ENCODE assay signal across 31 cellular contexts in the genomic region with DNA sequence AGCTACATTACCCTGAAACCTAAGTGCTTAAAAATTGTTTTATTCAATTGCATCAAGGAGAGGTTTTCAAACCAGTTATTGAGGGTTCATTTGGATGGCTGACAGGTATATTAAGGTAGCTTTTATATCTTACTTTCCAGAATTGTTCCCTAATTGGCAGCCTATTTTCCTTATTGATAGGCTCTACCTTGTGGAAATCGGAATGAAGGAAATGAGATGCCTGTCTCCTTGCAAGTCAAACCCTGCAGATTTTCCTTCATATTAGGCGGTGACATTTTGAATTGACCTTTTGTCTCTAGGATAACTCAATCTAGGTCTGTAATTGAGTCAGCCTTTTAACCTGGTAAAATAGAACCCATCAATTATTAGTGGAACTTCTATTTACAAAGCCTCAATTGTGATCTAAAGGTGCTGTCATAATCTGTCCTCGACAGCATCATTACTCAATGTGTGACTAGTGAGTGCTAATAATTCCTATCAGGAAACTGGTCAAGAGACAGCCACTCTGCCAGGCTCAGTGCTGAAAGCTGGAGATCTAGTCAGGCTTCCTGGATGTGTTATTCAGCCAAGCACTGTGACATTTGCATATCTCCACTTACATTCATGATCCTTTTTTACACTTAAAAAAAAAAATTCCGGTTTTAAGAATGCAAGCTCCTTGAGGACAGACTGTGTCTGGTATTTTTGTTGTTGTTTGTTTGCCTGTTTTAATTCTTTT. TPM values are rescaled to one million over a fixed set of nuclear protein-coding genes. Genes with fewer than 3 reads are reported as not detected.
"Had no signal": no experiment of that assay in that cellular context is flagged by ENCODE, and none has a peak within 500 bp of the region (broad histone marks: within the 10 kb centered on the region; RNA-seq: fewer than 3 reads in every experiment).

No MANE protein-coding gene starts in this region.

- H3K36me3 Mint-ChIP-seq: activated naive CD4-positive, alpha-beta T cell treated with anti-CD3 and anti-CD28 coated beads, Interleukin-2, amount 10 ng/mL, durations not matched to agents 7 days and 5 days; activated naive CD8-positive, alpha-beta T cell; brain had no signal

- H3K4me1 Mint-ChIP-seq: activated CD4-positive, alpha-beta T cell treated with anti-CD3 and anti-CD28 coated beads for 36 hours; activated CD4-positive, alpha-beta T cell treated with anti-CD3 and anti-CD28 coated beads, Interleukin-2, amount 10 ng/mL, durations not matched to agents 7 days and 5 days; activated naive CD4-positive, alpha-beta T cell treated with anti-CD3 and anti-CD28 coated beads, Interleukin-2, amount 10 ng/mL, durations not matched to agents 7 days and 5 days; activated naive CD8-positive, alpha-beta T cell treated with anti-CD3 and anti-CD28 coated beads, Interleukin-2, amount 50 U/mL, for 24 hours; brain had no signal

- H3K27ac Mint-ChIP-seq: activated CD4-positive, alpha-beta T cell treated with anti-CD3 and anti-CD28 coated beads for 36 hours; activated CD4-positive, alpha-beta T cell treated with anti-CD3 and anti-CD28 coated beads, Interleukin-2, amount 10 ng/mL, durations not matched to agents 7 days and 5 days; activated naive CD4-positive, alpha-beta T cell treated with anti-CD3 and anti-CD28 coated beads, Interleukin-2, amount 10 ng/mL, durations not matched to agents 7 days and 5 days; activated naive CD8-positive, alpha-beta T cell; activated naive CD8-positive, alpha-beta T cell treated with anti-CD3 and anti-CD28 coated beads, Interleukin-2, amount 50 U/mL, for 24 hours; activated T-helper 1 cell treated with anti-CD3 and anti-CD28 coated beads, Interleukin-12 subunit alpha, Interleukin-12 subunit beta, Interleukin-2, Interleukin-4 antibody, amounts not matched to agents 30 ng/mL and 10 ng/mL and 1 ng/mL, durations not matched to agents 14 hours and 24 hours and 36 hours; brain; T-helper 1 cell treated with Interleukin-12 subunit alpha and Interleukin-12 subunit beta and Interleukin-4 antibody, amounts not matched to agents 30 μg/mL and 1 μg/mL, for 36 hours; T-helper 2 cell treated with Interferon-gamma antibody and Interleukin-4, amounts not matched to agents 5 μg/mL and 100 μg/mL, for 36 hours had no signal

- H3K9me3 Mint-ChIP-seq: activated CD4-positive, alpha-beta T cell treated with anti-CD3 and anti-CD28 coated beads, Interleukin-2, amount 10 ng/mL, durations not matched to agents 7 days and 5 days; activated naive CD4-positive, alpha-beta T cell treated with anti-CD3 and anti-CD28 coated beads, Interleukin-2, amount 10 ng/mL, durations not matched to agents 7 days and 5 days; activated naive CD8-positive, alpha-beta T cell treated with anti-CD3 and anti-CD28 coated beads, Interleukin-2, amount 50 U/mL, for 24 hours; activated T-helper 1 cell treated with anti-CD3 and anti-CD28 coated beads, Interleukin-12 subunit alpha, Interleukin-12 subunit beta, Interleukin-2, Interleukin-4 antibody, amounts not matched to agents 30 ng/mL and 10 ng/mL and 1 ng/mL, durations not matched to agents 14 hours and 24 hours and 36 hours; T-helper 2 cell treated with Interferon-gamma antibody and Interleukin-4, amounts not matched to agents 5 μg/mL and 100 μg/mL, for 36 hours had no signal

- ATAC-seq: activated CD4-positive, alpha-beta T cell treated with anti-CD3 and anti-CD28 coated beads for 36 hours; activated naive CD8-positive, alpha-beta T cell treated with anti-CD3 and anti-CD28 coated beads, Interleukin-2, amount 50 U/mL, for 24 hours; activated T-cell treated with anti-CD3 and anti-CD28 coated beads, Interleukin-2, amount 50 U/mL, for 4 hours; K562; Panc1 had no signal

- H3K27me3 Mint-ChIP-seq: activated CD4-positive, alpha-beta T cell treated with anti-CD3 and anti-CD28 coated beads for 36 hours; activated naive CD4-positive, alpha-beta T cell treated with anti-CD3 and anti-CD28 coated beads, Interleukin-2, amount 10 ng/mL, durations not matched to agents 7 days and 5 days; activated naive CD8-positive, alpha-beta T cell treated with anti-CD3 and anti-CD28 coated beads, Interleukin-2, amount 50 U/mL, for 24 hours; brain had no signal

- DNase-seq: activated CD4-positive, alpha-beta T cell treated with anti-CD3 and anti-CD28 coated beads for 36 hours; activated CD4-positive, alpha-beta T cell treated with anti-CD3 and anti-CD28 coated beads, Interleukin-2, amount 10 ng/mL, durations not matched to agents 7 days and 5 days; activated CD4-positive, alpha-beta T cell treated with anti-CD3 and anti-CD28 coated beads, Interleukin-2, amount 50 U/mL, for 48 hours; activated CD8-positive, alpha-beta memory T cell treated with anti-CD3 and anti-CD28 coated beads, Interleukin-2, amount 50 U/mL, for 4 hours; activated effector memory CD4-positive, alpha-beta T cell treated with Interleukin-2 at 50 U/mL for 16 hours; activated naive CD4-positive, alpha-beta T cell treated with anti-CD3 and anti-CD28 coated beads, Interleukin-2, amount 10 ng/mL, durations not matched to agents 7 days and 5 days; activated naive CD8-positive, alpha-beta T cell treated with anti-CD3 and anti-CD28 coated beads, Interleukin-2, amount 50 U/mL, for 24 hours; activated T-cell treated with anti-CD3 and anti-CD28 coated beads for 4 hours; activated T-cell treated with anti-CD3 and anti-CD28 coated beads, Interleukin-2, amount 50 U/mL, for 4 hours; NCI-H1092 treated with DMSO at 0.1 percent for 48 hours; NCI-H1436; NCI-H1694; NCI-H1930; NCI-H2081 treated with DMSO at 0.1 percent for 48 hours; NCI-H226; NCI-H446 treated with DMSO at 0.1 percent for 48 hours; NCI-H774; SHP77 treated with DMSO at 0.1 percent for 48 hours; SK-N-SH had no signal

- H3K4me3 Mint-ChIP-seq: activated CD4-positive, alpha-beta T cell treated with anti-CD3 and anti-CD28 coated beads for 36 hours; activated CD4-positive, alpha-beta T cell treated with anti-CD3 and anti-CD28 coated beads, Interleukin-2, amount 10 ng/mL, durations not matched to agents 7 days and 5 days; activated naive CD4-positive, alpha-beta T cell treated with anti-CD3 and anti-CD28 coated beads, Interleukin-2, amount 10 ng/mL, durations not matched to agents 7 days and 5 days; activated naive CD8-positive, alpha-beta T cell; activated naive CD8-positive, alpha-beta T cell treated with anti-CD3 and anti-CD28 coated beads, Interleukin-2, amount 50 U/mL, for 24 hours; activated T-cell treated with anti-CD3 and anti-CD28 coated beads, Interleukin-2, amount 50 U/mL, for 4 hours; activated T-helper 1 cell treated with anti-CD3 and anti-CD28 coated beads, Interleukin-12 subunit alpha, Interleukin-12 subunit beta, Interleukin-2, Interleukin-4 antibody, amounts not matched to agents 30 ng/mL and 10 ng/mL and 1 ng/mL, durations not matched to agents 14 hours and 24 hours and 36 hours; brain; T-helper 1 cell treated with Interleukin-12 subunit alpha and Interleukin-12 subunit beta and Interleukin-4 antibody, amounts not matched to agents 30 μg/mL and 1 μg/mL, for 36 hours; T-helper 2 cell treated with Interferon-gamma antibody and Interleukin-4, amounts not matched to agents 5 μg/mL and 100 μg/mL, for 36 hours had no signal

RNA-seq across cellular contexts. Expression of gene OPRM1, which starts 20.1 kb away (rescaled TPM):
- total RNA-seq: activated CD4-positive, alpha-beta T cell treated with anti-CD3 and anti-CD28 coated beads for 36 hours; activated CD4-positive, alpha-beta T cell treated with anti-CD3 and anti-CD28 coated beads, Interleukin-2, amount 10 ng/mL, durations not matched to agents 7 days and 5 days; activated T-cell treated with anti-CD3 and anti-CD28 coated beads, Interleukin-2, amount 50 U/mL, for 4 hours; activated T-helper 1 cell treated with anti-CD3 and anti-CD28 coated beads, Interleukin-12 subunit alpha, Interleukin-12 subunit beta, Interleukin-2, Interleukin-4 antibody, amounts not matched to agents 30 ng/mL and 10 ng/mL and 1 ng/mL, durations not matched to agents 14 hours and 24 hours and 36 hours; bronchial epithelial cell; chondrocyte; K562; M059J; RPMI7951; SJSA1 had no signal
